In genomic region chr16:75647492-75648264, GRCh38 we compare ENCODE assay signal across 8 cellular contexts. TPM values are rescaled to one million over a fixed set of nuclear protein-coding genes. Genes with fewer than 3 reads are reported as not detected.
DNase-seq lines count a peak whose midpoint lies in the region; ATAC-seq and TF ChIP-seq lines count a peak whose summit lies in the region.

TSS of gene KARS1 (minus strand) at chr16:75647665. CDS start at chr16:75647639, 26 bp downstream.
TSS of gene TERF2IP (plus strand) at chr16:75647773. CDS start at chr16:75647883, 110 bp downstream.

- DNase-seq in NCI-H1930 (lab: John Stamatoyannopoulos, UW) = peak; percentile 60 to 79
- peak; percentile 91 for DNase-seq in T-helper 22 cell (ENCODE audit: low read depth)
- peak; percentile 77 for DNase-seq in astrocyte of the cerebellum (ENCODE audit: low read depth)
- DNase-seq in hepatic stellate cell (ENCODE audit: low spot score) = peak; percentile 95
- peak; percentile 87 for DNase-seq in renal cortical epithelial cell (ENCODE audit: low read depth)
- DNase-seq in OCI-M2 (lab: John Stamatoyannopoulos, UW; ENCODE audit: unreplicated experiment) = no peak

- ATAC-seq in GM18502 (IDR thresholded peaks at IDR 0.05; ENCODE audit: poor library complexity, unreplicated experiment) (peak; percentile 87), HG02970 (IDR thresholded peaks at IDR 0.05; ENCODE audit: low FRiP score, unreplicated experiment) (peak; percentile 87)

- in situ Hi-C loops in astrocyte of the cerebellum (cut with HindIII; ENCODE audit: low sequenced_read_pairs) = loop anchor here (5.0 kb wide), 1 partner anchor 105 kb away; no protein-coding TSS in a partner anchor

- no peak for TF ChIP-seq CTCF in astrocyte of the cerebellum (IDR thresholded peaks at IDR 0.05; ENCODE audit: low read depth, low read length, missing control alignments)

- peak within 1 kb of the TSS; percentile 86 for H3K4me3 ChIP-seq in astrocyte of the cerebellum (ENCODE audit: low read depth, low read length)

RNA-seq across cellular contexts. Expression of gene KARS1, which starts in this region (rescaled TPM):
- 144 and 236 TPM in 2 replicates for total RNA-seq in renal cortical epithelial cell

RNA-seq across cellular contexts. Expression of gene TERF2IP, which starts in this region (rescaled TPM):
- total RNA-seq in renal cortical epithelial cell = 31.8 and 35.7 TPM in 2 replicates
